In the genomic region with DNA sequence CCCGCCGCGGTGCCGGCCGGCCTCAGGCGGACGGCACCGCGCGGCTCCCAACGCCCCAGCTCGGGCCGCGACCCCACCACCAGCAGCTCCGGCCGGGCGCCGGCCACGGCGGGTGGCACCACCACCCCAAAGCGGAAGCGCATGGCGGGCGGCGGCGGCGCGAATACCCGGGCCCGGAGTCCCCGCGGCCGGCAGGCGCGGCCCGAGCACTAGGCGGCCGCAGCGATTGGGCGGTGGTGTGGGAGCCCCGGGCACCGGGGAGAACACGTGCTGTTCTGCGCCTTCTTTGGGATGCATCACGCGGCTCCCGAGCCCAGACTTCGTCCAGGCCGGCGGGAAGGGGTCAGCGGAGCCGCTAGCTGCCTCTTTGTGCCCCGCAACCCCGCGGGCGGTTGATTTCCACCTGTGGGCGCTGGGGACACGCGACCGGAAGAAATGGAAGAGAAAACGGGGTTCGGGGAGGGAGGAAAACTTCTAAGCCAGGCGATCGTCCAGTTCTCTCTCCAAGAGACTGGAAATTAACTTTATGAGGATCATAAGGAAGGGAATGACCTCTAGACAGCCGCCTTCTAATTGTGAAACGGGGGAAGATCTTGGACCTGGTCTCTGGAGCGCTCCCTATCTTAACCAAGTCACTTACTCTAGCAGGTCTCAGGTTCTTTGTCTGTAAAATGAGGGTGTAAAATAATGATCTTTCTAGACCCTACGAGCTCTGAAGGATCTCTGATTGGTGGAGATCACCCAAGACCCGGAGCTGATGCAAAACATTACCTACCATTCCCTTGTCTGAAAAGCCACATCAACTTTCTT, we compare ENCODE assay signal across 8 cellular contexts. TPM values are rescaled to one million over a fixed set of nuclear protein-coding genes. Genes with fewer than 3 reads are reported as not detected.
DNase-seq lines count a peak whose midpoint lies in the region; ATAC-seq and TF ChIP-seq lines count a peak whose summit lies in the region.

A gene (minus strand): TSS at position 165 of the 810 bp plus-strand sequence. CDS start 22 bp downstream, at position 143.

- intact Hi-C loops in left colon (cut with DNase I, micrococcal nuclease) = loop anchor here in 1 of 2 donors (5.0 to 10.0 kb wide), 2 partner anchors 82 to 149 kb away; no protein-coding TSS in a partner anchor

- ATAC-seq in GM18861 (IDR thresholded peaks at IDR 0.05; ENCODE audit: unreplicated experiment) = peak; percentile 81
- ATAC-seq in HG03066 (IDR thresholded peaks at IDR 0.05; ENCODE audit: low read depth, unreplicated experiment) = peak; percentile 77
- ATAC-seq in left colon = peak; percentile 79

- H3K4me3 ChIP-seq in choroid plexus epithelial cell (ENCODE audit: low read depth, low read length) = peak within 1 kb of the TSS; percentile 70

- peak; percentile 31 for TF ChIP-seq CTCF in choroid plexus epithelial cell (conservative IDR thresholded peaks at IDR 0.05; ENCODE audit: low read depth, low read length)

- DNase-seq in AG08395 (ENCODE audit: low spot score) (peak; percentile 82), NCI-H2227 treated with DMSO at 0.1 percent for 48 hours (lab: John Stamatoyannopoulos, UW) (peak; percentile 68), choroid plexus epithelial cell (ENCODE audit: low read depth) (peak; percentile 82), left colon (peak; percentile 85 to 89)
- peak; percentile 34 for DNase-seq in activated CD4-positive, alpha-beta T cell treated with anti-CD3 and anti-CD28 coated beads for 1 hour
- DNase-seq in stimulated activated CD4-positive, alpha-beta T cell treated with anti-CD3 and anti-CD28 coated beads, Interleukin-2, amount 100 ng/mL, for 24 hours = peak; percentile 64 to 67

RNA-seq across cellular contexts. Expression of the gene that starts here (rescaled TPM):
- 1 to 10 TPM; 4.3 to 7.6 TPM for total RNA-seq in left colon

Comparison
In these comparisons a context has a peak if more than half of its experiments do, and no peak if none do; other contexts are left out.
1. Peak in every context shown above with its lines: DNase-seq, ATAC-seq and H3K4me3 ChIP-seq.
2. DNase-seq: peak in every context shown above with its lines; median percentile 87 in left colon; 82 in AG08395; 82 in choroid plexus epithelial cell; 68 in NCI-H2227 treated with DMSO at 0.1 percent for 48 hours; 66 in stimulated activated CD4-positive, alpha-beta T cell treated with anti-CD3 and anti-CD28 coated beads, Interleukin-2, amount 100 ng/mL, for 24 hours; 34 in activated CD4-positive, alpha-beta T cell treated with anti-CD3 and anti-CD28 coated beads for 1 hour.